ENCODE assay signal across 9 cellular contexts in the genomic region with DNA sequence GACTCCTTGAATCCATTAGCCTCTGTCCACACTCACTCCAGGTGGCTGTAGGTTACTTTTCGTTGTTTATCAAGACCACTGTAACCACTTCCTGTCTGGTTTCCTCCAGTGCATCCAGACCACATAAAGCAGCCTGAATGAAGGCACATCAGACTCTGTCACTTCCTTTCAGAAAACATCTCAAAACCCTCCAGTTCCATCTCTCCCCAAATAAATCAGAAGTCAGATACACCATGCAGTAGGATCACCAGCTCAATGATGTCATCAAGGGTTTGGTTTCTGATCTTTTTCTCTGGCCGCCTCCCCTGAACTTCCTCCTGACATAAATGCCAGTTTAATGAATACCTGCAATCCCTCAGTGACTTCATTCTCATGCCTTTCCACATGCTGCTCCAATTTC.
DNase-seq lines count a peak whose midpoint lies in the region; ATAC-seq and TF ChIP-seq lines count a peak whose summit lies in the region.
"Had no signal": no experiment of that assay in that cellular context is flagged by ENCODE, and none has a peak within 500 bp of the region (broad histone marks: within the 10 kb centered on the region; RNA-seq: fewer than 3 reads in every experiment).

No MANE protein-coding gene starts in this region.

- peaks cover 0 to 8% (median 0%) of the 10 kb centered on the region in 3 donors for H3K27me3 Mint-ChIP-seq in naive B cell

- ATAC-seq in GM18909 (IDR thresholded peaks at IDR 0.05; ENCODE audit: poor library complexity, unreplicated experiment) (peak; percentile 95), naive B cell (ENCODE audit: low read depth in 2 of 2) (peak; percentile 62), HG02840 (IDR thresholded peaks at IDR 0.05; ENCODE audit: low FRiP score, unreplicated experiment) (no peak)
- ATAC-seq: gastrocnemius medialis had no signal

- H3K4me1 Mint-ChIP-seq in naive B cell, result peaks cover 15 to 28% (median 24%) of the 10 kb centered on the region in 3 donors

- POLR2A ChIA-PET in HEK293 (lab: Yijun Ruan, JAX), result interaction anchor here (1.1 kb wide), 1 partner anchor 41 kb away, joined by 3 read pairs; no protein-coding TSS in a partner anchor

- peaks cover 0 to 2% (median 0%) of the 10 kb centered on the region in 7 donors for H3K9me3 Mint-ChIP-seq in naive B cell

- no peaks in the 10 kb centered on the region for H3K36me3 Mint-ChIP-seq in naive B cell

- CTCF ChIA-PET in HEK293 (lab: Yijun Ruan, JAX), result interaction anchor here (0.7 kb wide), 1 partner anchor 98 kb away, joined by 3 read pairs; no protein-coding TSS in a partner anchor

- H3K27ac Mint-ChIP-seq in naive B cell, result peak overlapping the region in 1 of 6 donors; percentile 28

- no peaks in the 10 kb centered on the region for H3K9me3 ChIP-seq in HEK293 (ENCODE audit: control insufficient read depth, insufficient read depth, low read depth, low read length)
- H3K9me3 ChIP-seq: gastrocnemius medialis had no signal

- no peak overlapping the region for H3K4me3 ChIP-seq in HEK293 (ENCODE audit: low read depth, low read length)
- H3K4me3 ChIP-seq: gastrocnemius medialis had no signal

- H3K4me1 ChIP-seq in HEK293 (ENCODE audit: control insufficient read depth, insufficient read depth, low read length), result no peaks in the 10 kb centered on the region
- H3K4me1 ChIP-seq: gastrocnemius medialis had no signal

- no peaks in the 10 kb centered on the region for H3K36me3 ChIP-seq in HEK293 (ENCODE audit: control insufficient read depth in 2 of 2, insufficient read depth in 1 of 2, low read length in 2 of 2)
- H3K36me3 ChIP-seq: gastrocnemius medialis had no signal

- TF ChIP-seq CTCF in HEK293 (tag by site-specific recombination; IDR thresholded peaks at IDR 0.05), result no peak

- H3K4me3 Mint-ChIP-seq in naive B cell, result peak overlapping the region in 2 of 8 donors; percentile 0 to 9

- no peak overlapping the region for H3K27ac ChIP-seq in HEK293 (ENCODE audit: extremely low read depth, low read depth, low read length)
- H3K27ac ChIP-seq: gastrocnemius medialis had no signal

- peak; percentile 82 for DNase-seq in HT1080 (ENCODE audit: low read depth)
- peak; percentile 19 for DNase-seq in naive B cell
- DNase-seq in DMS79 treated with DMSO at 0.1 percent for 48 hours (lab: John Stamatoyannopoulos, UW), result no peak
- no peak for DNase-seq in SK-N-DZ (ENCODE audit: low spot score)
- DNase-seq: caudate nucleus, gastrocnemius medialis had no signal

TF ChIP-seq in HEK293, 187 proteins besides CTCF, POLR2A, EP300 and RAD21:
- TF ChIP-seq ZNF23 (tag by site-specific recombination; IDR thresholded peaks at IDR 0.05; ENCODE audit: borderline replicate concordance) (no peak), SP7 (tag by site-specific recombination; IDR thresholded peaks at IDR 0.05) (0 out of 2 replicates have a peak, but pooled peaks have one; percentile 18), KLF9 (tag by site-specific recombination; IDR thresholded peaks at IDR 0.05; ENCODE audit: low read depth) (no peak), ZNF175 (tag by site-specific recombination; IDR thresholded peaks at IDR 0.05) (no peak), ZNF837 (tag by site-specific recombination; IDR thresholded peaks at IDR 0.05) (no peak)
- TF ChIP-seq, protein P1, sequence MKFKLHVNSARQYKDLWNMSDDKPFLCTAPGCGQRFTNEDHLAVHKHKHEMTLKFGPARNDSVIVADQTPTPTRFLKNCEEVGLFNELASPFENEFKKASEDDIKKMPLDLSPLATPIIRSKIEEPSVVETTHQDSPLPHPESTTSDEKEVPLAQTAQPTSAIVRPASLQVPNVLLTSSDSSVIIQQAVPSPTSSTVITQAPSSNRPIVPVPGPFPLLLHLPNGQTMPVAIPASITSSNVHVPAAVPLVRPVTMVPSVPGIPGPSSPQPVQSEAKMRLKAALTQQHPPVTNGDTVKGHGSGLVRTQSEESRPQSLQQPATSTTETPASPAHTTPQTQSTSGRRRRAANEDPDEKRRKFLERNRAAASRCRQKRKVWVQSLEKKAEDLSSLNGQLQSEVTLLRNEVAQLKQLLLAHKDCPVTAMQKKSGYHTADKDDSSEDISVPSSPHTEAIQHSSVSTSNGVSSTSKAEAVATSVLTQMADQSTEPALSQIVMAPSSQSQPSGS (tag by site-specific recombination; IDR thresholded peaks at IDR 0.05; ENCODE audit: low read depth), result peak; percentile 17; the same call in 1 of the 2 replicates

Comparison
In these comparisons a context has a peak if more than half of its experiments do, and no peak if none do; other contexts are left out.
1. DNase-seq: peak in HT1080 (single experiment) and naive B cell (single experiment); none in DMS79 treated with DMSO at 0.1 percent for 48 hours (single experiment) and SK-N-DZ (single experiment).